3 cellular contexts compared by ENCODE assay signal in genomic region chr4:164949448-164950118, GRCh38.
TF ChIP-seq lines count a peak whose summit lies in the region.

No MANE protein-coding gene starts in this region.

TF ChIP-seq in SK-N-SH, 30 proteins besides CTCF, POLR2A, EP300 and RAD21 (continued from another document):
- TF ChIP-seq RFX5 (IDR thresholded peaks at IDR 0.05; ENCODE audit: low read length) (no peak), TAF1 (IDR thresholded peaks at IDR 0.05; ENCODE audit: borderline replicate concordance, low read depth, low read length) (no peak), RXRA (IDR thresholded peaks at IDR 0.05; ENCODE audit: borderline replicate concordance, low read depth) (no peak), IRF3 (IDR thresholded peaks at IDR 0.05; ENCODE audit: low read depth, low read length) (no peak), PBX3 (IDR thresholded peaks at IDR 0.05) (no peak), ELF1 (IDR thresholded peaks at IDR 0.05) (no peak), MEF2A (IDR thresholded peaks at IDR 0.05; ENCODE audit: borderline replicate concordance, low read depth) (no peak), JUND (IDR thresholded peaks at IDR 0.05) (no peak), NRF1 (IDR thresholded peaks at IDR 0.05; ENCODE audit: low read depth, low read length) (no peak)

TF ChIP-seq in SK-N-SH treated with all-trans-retinoic acid at 6 μM for 48 hours, 23 proteins besides CTCF, POLR2A, EP300 and RAD21:
- TF ChIP-seq POU6F1 (CRISPR knock-in tag; IDR thresholded peaks at IDR 0.05; ENCODE audit: borderline replicate concordance, low read depth) (no peak), CREB5 (CRISPR knock-in tag; IDR thresholded peaks at IDR 0.05; ENCODE audit: low read depth) (no peak), ZNF565 (CRISPR knock-in tag; conservative IDR thresholded peaks at IDR 0.05; ENCODE audit: low read depth) (no peak), GLIS3 (CRISPR knock-in tag; IDR thresholded peaks at IDR 0.05) (no peak), ZNF8 (CRISPR knock-in tag; IDR thresholded peaks at IDR 0.05) (no peak), ZNF70 (CRISPR knock-in tag; IDR thresholded peaks at IDR 0.05) (no peak), ESRRG (CRISPR knock-in tag; IDR thresholded peaks at IDR 0.05) (no peak), CSRNP3 (CRISPR knock-in tag; IDR thresholded peaks at IDR 0.05) (no peak), BACH2 (CRISPR knock-in tag; IDR thresholded peaks at IDR 0.05; ENCODE audit: borderline replicate concordance) (no peak), ARNTL (CRISPR knock-in tag; IDR thresholded peaks at IDR 0.05; ENCODE audit: borderline replicate concordance, low read depth) (no peak), RARB (CRISPR knock-in tag; IDR thresholded peaks at IDR 0.05) (no peak), TCF4 (CRISPR knock-in tag; IDR thresholded peaks at IDR 0.05; ENCODE audit: borderline replicate concordance) (no peak), PPARA (CRISPR knock-in tag; IDR thresholded peaks at IDR 0.05; ENCODE audit: borderline replicate concordance) (no peak), ZC3H10 (CRISPR knock-in tag; IDR thresholded peaks at IDR 0.05) (no peak), OSR1 (CRISPR knock-in tag; IDR thresholded peaks at IDR 0.05) (no peak), ZFP3 (CRISPR knock-in tag; IDR thresholded peaks at IDR 0.05) (no peak), CSDC2 (CRISPR knock-in tag; IDR thresholded peaks at IDR 0.05) (no peak), SNAI2 (CRISPR knock-in tag; IDR thresholded peaks at IDR 0.05) (no peak), ZFP30 (CRISPR knock-in tag; IDR thresholded peaks at IDR 0.05) (no peak), TOX (CRISPR knock-in tag; IDR thresholded peaks at IDR 0.05; ENCODE audit: borderline replicate concordance) (no peak)

TF ChIP-seq in Ishikawa, 13 proteins besides CTCF, POLR2A, EP300 and RAD21 (continued from another document):
- no peak for TF ChIP-seq USF1 (IDR thresholded peaks at IDR 0.05)
- no peak for TF ChIP-seq CREB1 (IDR thresholded peaks at IDR 0.05; ENCODE audit: low read depth)
- no peak for TF ChIP-seq TCF12 (IDR thresholded peaks at IDR 0.05; ENCODE audit: low read depth)
- TF ChIP-seq EGR1 (IDR thresholded peaks at IDR 0.05), result no peak
- TF ChIP-seq MAX (IDR thresholded peaks at IDR 0.05), result no peak
- no peak for TF ChIP-seq CEBPB (IDR thresholded peaks at IDR 0.05)
- TF ChIP-seq YY1 (IDR thresholded peaks at IDR 0.05; ENCODE audit: low read depth), result no peak
- no peak for TF ChIP-seq REST (IDR thresholded peaks at IDR 0.05; ENCODE audit: low read depth)
- no peak for TF ChIP-seq FOXM1 (IDR thresholded peaks at IDR 0.05; ENCODE audit: borderline replicate concordance, low read depth)
- no peak for TF ChIP-seq TEAD4 (IDR thresholded peaks at IDR 0.05)
